Comparison of ENCODE assay signal across 9 cellular contexts in genomic region chr18:32040936-32041335, GRCh38. TPM values are rescaled to one million over a fixed set of nuclear protein-coding genes. Genes with fewer than 3 reads are reported as not detected.
A peak's percentile ranks its signal among the peaks of the same experiment; 100 is the strongest.
DNase-seq lines count a peak whose midpoint lies in the region; ATAC-seq, FAIRE-seq and TF ChIP-seq lines count a peak whose summit lies in the region.
"Had no signal": no experiment of that assay in that cellular context is flagged by ENCODE, and none has a peak within 500 bp of the region (broad histone marks: within the 10 kb centered on the region; RNA-seq: fewer than 3 reads in every experiment).

No MANE protein-coding gene starts in this region.

- peak overlapping the region; percentile 76 for H3K27ac Mint-ChIP-seq in activated T-cell treated with anti-CD3 and anti-CD28 coated beads, Interleukin-2, amount 50 U/mL, for 72 hours

- H3K27me3 ChIP-seq in right atrium auricular region (no peaks in the 10 kb centered on the region), tibial nerve (no peaks in the 10 kb centered on the region)

- peak overlapping the region; percentile 41 to 63 for H3K4me3 Mint-ChIP-seq in activated T-cell treated with anti-CD3 and anti-CD28 coated beads, Interleukin-2, amount 50 U/mL, for 72 hours

- H3K27me3 Mint-ChIP-seq in activated T-cell treated with anti-CD3 and anti-CD28 coated beads, Interleukin-2, amount 50 U/mL, for 72 hours (ENCODE audit: low read depth), result no peaks in the 10 kb centered on the region

- DNase-seq in NK-92 treated with Interleukin-12 subunit alpha and Interleukin-12 subunit beta, amount 100 ng/mL, for 24 hours (lab: John Stamatoyannopoulos, UW), result peak; percentile 17
- DNase-seq in NK-92 (lab: John Stamatoyannopoulos, UW; ENCODE audit: unreplicated experiment) (no peak), D721Med (ENCODE audit: insufficient read length, low spot score) (no peak), right atrium auricular region (ENCODE audit: low spot score) (no peak), tibial nerve (ENCODE audit: low spot score in 2 of 2) (no peak)
- peak; percentile 25 to 26 for DNase-seq in activated T-cell treated with anti-CD3 and anti-CD28 coated beads, Interleukin-2, amount 50 U/mL, for 72 hours
- peak; percentile 57 for DNase-seq in stimulated activated CD8-positive, alpha-beta memory T cell treated with anti-CD3 and anti-CD28 coated beads, Interleukin-4, amount 100 ng/mL, for 48 hours

- H3K4me1 ChIP-seq in right atrium auricular region, result no peaks in the 10 kb centered on the region
- H3K4me1 ChIP-seq in tibial nerve, result peaks cover 0 to 6% (median 0%) of the 10 kb centered on the region in 4 donors

- H3K4me3 ChIP-seq in right atrium auricular region, result no peak overlapping the region
- H3K4me3 ChIP-seq in tibial nerve, result no peak overlapping the region

- H3K9me3 Mint-ChIP-seq in activated T-cell treated with anti-CD3 and anti-CD28 coated beads, Interleukin-2, amount 50 U/mL, for 72 hours, result no peaks in the 10 kb centered on the region

- no peak for TF ChIP-seq POLR2A in tibial nerve (IDR thresholded peaks at IDR 0.05)

- no peaks in the 10 kb centered on the region for H3K36me3 ChIP-seq in right atrium auricular region
- H3K36me3 ChIP-seq in tibial nerve, result peaks cover 0 to 30% (median 0%) of the 10 kb centered on the region in 3 donors

- no peak for FAIRE-seq in D721Med (lab: Jason Lieb, UNC)

- TF ChIP-seq CTCF in D721Med (IDR thresholded peaks at IDR 0.05; ENCODE audit: insufficient read depth, missing control alignments), result no peak
- TF ChIP-seq CTCF in right atrium auricular region (IDR thresholded peaks at IDR 0.05), result no peak
- no peak for TF ChIP-seq CTCF in tibial nerve (IDR thresholded peaks at IDR 0.05)

- H3K9me3 ChIP-seq in right atrium auricular region (no peaks in the 10 kb centered on the region), tibial nerve (no peaks in the 10 kb centered on the region)

- peak; percentile 69 for ATAC-seq in HG03565 (IDR thresholded peaks at IDR 0.05; ENCODE audit: unreplicated experiment)
- ATAC-seq in activated T-cell treated with anti-CD3 and anti-CD28 coated beads, Interleukin-2, amount 50 U/mL, for 72 hours (replicated peaks in 1 of 2), result peak; percentile 70 to 75

- H3K4me1 Mint-ChIP-seq in activated T-cell treated with anti-CD3 and anti-CD28 coated beads, Interleukin-2, amount 50 U/mL, for 72 hours (ENCODE audit: low read depth), result peaks cover 78% of the 10 kb centered on the region

- H3K36me3 Mint-ChIP-seq in activated T-cell treated with anti-CD3 and anti-CD28 coated beads, Interleukin-2, amount 50 U/mL, for 72 hours (ENCODE audit: insufficient read depth in 2 of 2), result peaks cover 17 to 51% of the 10 kb centered on the region in 2 donors

- H3K27ac ChIP-seq in right atrium auricular region (no peak overlapping the region), tibial nerve (no peak overlapping the region)
- H3K27ac ChIP-seq: 22Rv1 had no signal

- no peak for TF ChIP-seq EP300 in tibial nerve (IDR thresholded peaks at IDR 0.05)

- WGBS in tibial nerve, 2 donors, result 33 to 58% methylated on average over 3 of the region's 3 CpGs

RNA-seq across cellular contexts. Expression of gene RNF125, which starts 22.3 kb away (rescaled TPM):
- total RNA-seq in activated T-cell treated with anti-CD3 and anti-CD28 coated beads, Interleukin-2, amount 50 U/mL, for 72 hours, result 10 to 100 TPM; 40.5 to 43.3 TPM
- total RNA-seq in right atrium auricular region, result 1 to 10 TPM; 1.7 to 5.6 TPM
- 10 to 100 TPM in 1 of 4 donors, 1 to 10 TPM in 3; 6.9 to 12.0 (median 7.2) TPM for total RNA-seq in tibial nerve

RNA-seq across cellular contexts. Expression of gene RNF138, which starts 50.7 kb away (rescaled TPM):
- 10 to 100 TPM; 74.7 to 79.9 TPM for total RNA-seq in activated T-cell treated with anti-CD3 and anti-CD28 coated beads, Interleukin-2, amount 50 U/mL, for 72 hours
- 10 to 100 TPM in 1 of 2 donors, 1 to 10 TPM in 1; 5.5 to 11.3 TPM for total RNA-seq in right atrium auricular region
- 10 to 100 TPM in 2 of 4 donors, 1 to 10 TPM in 2; 7.8 to 31.5 (median 15.1) TPM for total RNA-seq in tibial nerve

Comparison
In these comparisons a context has a peak if more than half of its experiments do, and no peak if none do; other contexts are left out.
1. DNase-seq: peak in NK-92 treated with Interleukin-12 subunit alpha and Interleukin-12 subunit beta, amount 100 ng/mL, for 24 hours (single experiment), activated T-cell treated with anti-CD3 and anti-CD28 coated beads, Interleukin-2, amount 50 U/mL, for 72 hours (2 of 2) and stimulated activated CD8-positive, alpha-beta memory T cell treated with anti-CD3 and anti-CD28 coated beads, Interleukin-4, amount 100 ng/mL, for 48 hours (single experiment); none in NK-92 (single experiment), D721Med (single experiment), right atrium auricular region (single experiment) and tibial nerve (0 of 2).